Comparison of ENCODE assay signal across 8 cellular contexts in genomic region chr7:132709971-132710567, GRCh38.
DNase-seq lines count a peak whose midpoint lies in the region; ATAC-seq and TF ChIP-seq lines count a peak whose summit lies in the region.

No MANE protein-coding gene starts in this region.

- H3K36me3 Mint-ChIP-seq in brain = no peaks in the 10 kb centered on the region

- no peak overlapping the region for H3K4me3 Mint-ChIP-seq in brain

- TF ChIP-seq CTCF in brain (conservative IDR thresholded peaks at IDR 0.05) = peak; percentile 46 to 53

- DNase-seq in EH (ENCODE audit: low read depth) (peak; percentile 46), KBM-7 (peak; percentile 13), midbrain (lab: John Stamatoyannopoulos, UW) (peak; percentile 16), NCI-H1092 treated with DMSO at 0.1 percent for 48 hours (lab: John Stamatoyannopoulos, UW) (no peak), NCI-H524 treated with DMSO at 0.1 percent for 48 hours (lab: John Stamatoyannopoulos, UW) (no peak)

- ATAC-seq in HG03354 (IDR thresholded peaks at IDR 0.05; ENCODE audit: poor library complexity, severe bottlenecking, unreplicated experiment) (no peak), GM18868 (IDR thresholded peaks at IDR 0.05; ENCODE audit: unreplicated experiment) (no peak)

- no peaks in the 10 kb centered on the region for H3K9me3 Mint-ChIP-seq in brain

- no peak overlapping the region for H3K27ac Mint-ChIP-seq in brain

- H3K4me1 Mint-ChIP-seq in brain = no peaks in the 10 kb centered on the region

- peaks cover 3% of the 10 kb centered on the region for H3K27me3 Mint-ChIP-seq in brain

- in situ Hi-C loops in KBM-7 (cut with MboI; ENCODE audit: low pct_unique_long_range_greater_than_20kb, low sequenced_read_pairs) = no loop called here

Comparison
In these comparisons a context has a peak if more than half of its experiments do, and no peak if none do; other contexts are left out.
1. DNase-seq: peak in EH (single experiment), KBM-7 (single experiment) and midbrain (single experiment); none in NCI-H1092 treated with DMSO at 0.1 percent for 48 hours (single experiment) and NCI-H524 treated with DMSO at 0.1 percent for 48 hours (single experiment).